ENCODE assay signal across 20 cellular contexts in genomic region chr3:110413291-110413690, GRCh38.
DNase-seq lines count a peak whose midpoint lies in the region; ATAC-seq and TF ChIP-seq lines count a peak whose summit lies in the region.
"Had no signal": no experiment of that assay in that cellular context is flagged by ENCODE, and none has a peak within 500 bp of the region (broad histone marks: within the 10 kb centered on the region; RNA-seq: fewer than 3 reads in every experiment).

No MANE protein-coding gene starts in this region.

- POLR2A ChIA-PET in A673 (lab: Charles Lee; ENCODE audit: low non-redundant PET): no interaction called here

- intact Hi-C loops in A673 (cut with micrococcal nuclease; ENCODE audit: unreplicated experiment): loop anchor here (10.0 kb wide), 1 partner anchor 662 kb away; the partner anchor contains the start of gene NECTIN3

- no peak for ATAC-seq in GM21528 (IDR thresholded peaks at IDR 0.05; ENCODE audit: low FRiP score, unreplicated experiment)

- no TSS peak for BruUV-seq in A673 (replicated peaks; lab: Mats Ljungman, UMichigan)

- no peak overlapping the region for H3K4me3 ChIP-seq in A673 (ENCODE audit: low read depth, low read length, poor library complexity, severe bottlenecking)
- H3K4me3 ChIP-seq: left ventricle myocardium inferior, right atrium auricular region had no signal

- CTCF ChIA-PET in A673 (lab: Charles Lee): no interaction called here

- peaks cover 31% of the 10 kb centered on the region for H3K4me1 ChIP-seq in A673 (ENCODE audit: insufficient read depth, low read length, poor library complexity, severe bottlenecking)
- H3K4me1 ChIP-seq: left ventricle myocardium inferior, right atrium auricular region had no signal

- no peaks in the 10 kb centered on the region for H3K36me3 ChIP-seq in A673 (ENCODE audit: insufficient read depth, low read length, poor library complexity, severe bottlenecking)
- H3K36me3 ChIP-seq: left ventricle myocardium inferior, right atrium auricular region had no signal

- DNase-seq in A673 (ENCODE audit: low spot score) (peak; percentile 86), LHCN-M2 (ENCODE audit: low read depth) (peak; percentile 33), cerebellum (ENCODE audit: low spot score) (peak; percentile 45), myocyte (ENCODE audit: low read depth) (peak; percentile 1), NCI-H2196 (lab: John Stamatoyannopoulos, UW; ENCODE audit: unreplicated experiment) (no peak), activated gamma-delta T cell treated with Interleukin-2 at 50 U/mL for 16 hours (no peak)
- no peak for DNase-seq in activated CD4-positive, alpha-beta T cell treated with anti-CD3 and anti-CD28 coated beads, Interleukin-2, amount 50 U/mL, for 48 hours
- DNase-seq: activated CD8-positive, alpha-beta memory T cell treated with anti-CD3 and anti-CD28 coated beads for 24 hours; activated T-cell treated with anti-CD3 and anti-CD28 coated beads, Interleukin-2, amount 50 U/mL, for 48 hours; DMS 273 treated with DMSO at 0.1 percent for 48 hours; GDM1; left ventricle myocardium inferior; NCI-H2107; NCI-H510A; NK-92 treated with Interleukin-12 subunit alpha and Interleukin-12 subunit beta, amount 100 ng/mL, for 24 hours; occipital lobe; T1000 had no signal

- peak; percentile 28; the same call in 1 of the 2 replicates for TF ChIP-seq CTCF in A673 (conservative IDR thresholded peaks at IDR 0.05; ENCODE audit: low read depth, low read length)

- no peaks in the 10 kb centered on the region for H3K27me3 ChIP-seq in A673 (replicated peaks; ENCODE audit: insufficient read depth, low read depth, low read length, poor library complexity)
- H3K27me3 ChIP-seq: right atrium auricular region had no signal

- H3K9me3 ChIP-seq in A673 (ENCODE audit: low read depth, low read length, poor library complexity, severe bottlenecking): no peaks in the 10 kb centered on the region
- H3K9me3 ChIP-seq: left ventricle myocardium inferior, right atrium auricular region had no signal

- peak overlapping the region; percentile 87 for H3K27ac ChIP-seq in A673 (ENCODE audit: low read depth, low read length, poor library complexity, severe bottlenecking)
- H3K27ac ChIP-seq: KMS-11 had no signal

Comparison
In these comparisons a context has a peak if more than half of its experiments do, and no peak if none do; other contexts are left out.
1. DNase-seq: peak in A673 (single experiment), LHCN-M2 (single experiment), cerebellum (single experiment) and myocyte (single experiment); none in NCI-H2196 (single experiment), activated CD4-positive, alpha-beta T cell treated with anti-CD3 and anti-CD28 coated beads, Interleukin-2, amount 50 U/mL, for 48 hours (0 of 2) and activated gamma-delta T cell treated with Interleukin-2 at 50 U/mL for 16 hours (single experiment).